1 cellular context compared by ENCODE assay signal in the genomic region with DNA sequence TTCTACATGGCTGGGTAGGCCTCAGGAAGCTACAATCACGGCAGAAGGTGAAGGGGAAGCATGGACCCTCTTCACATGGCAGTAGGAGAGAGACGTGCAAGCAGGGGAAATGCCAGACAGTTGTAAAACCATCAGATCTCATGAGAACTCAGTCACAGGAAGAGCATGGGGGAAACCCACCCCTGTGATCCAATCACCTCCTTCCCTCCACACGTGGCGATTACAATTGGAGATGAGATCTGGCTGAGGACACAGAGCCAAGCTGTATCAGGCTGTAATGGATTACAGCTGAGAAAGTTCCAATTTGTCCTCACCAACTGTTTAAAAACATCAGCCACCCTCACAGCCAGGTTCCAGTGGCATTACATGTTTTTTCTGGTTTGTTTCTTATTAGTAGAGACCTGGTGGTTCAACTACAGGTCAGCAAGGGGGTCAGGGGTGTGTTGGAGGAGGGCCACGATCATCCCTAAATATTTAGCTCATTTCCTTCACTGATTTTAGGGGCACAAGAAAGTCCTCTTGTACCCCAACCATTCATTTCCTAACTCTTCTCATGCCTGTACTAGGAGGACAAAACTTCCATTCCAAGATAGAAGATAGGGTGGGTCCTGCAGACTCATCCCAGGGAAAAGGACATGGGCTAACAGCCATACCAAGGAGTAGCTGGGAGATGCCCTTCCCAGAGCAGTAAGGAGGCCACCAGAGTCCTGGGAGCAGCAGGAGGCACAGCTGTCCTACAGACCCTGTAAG.
TF ChIP-seq lines count a peak whose summit lies in the region.

No MANE protein-coding gene starts in this region.

TF ChIP-seq in HepG2, 621 proteins besides CTCF, POLR2A, EP300 and RAD21:
- TF ChIP-seq CEBPG (CRISPR knock-in tag; IDR thresholded peaks at IDR 0.05), result no peak
- TF ChIP-seq ZNF3 (CRISPR knock-in tag; IDR thresholded peaks at IDR 0.05), result no peak
- TF ChIP-seq, protein P1, sequence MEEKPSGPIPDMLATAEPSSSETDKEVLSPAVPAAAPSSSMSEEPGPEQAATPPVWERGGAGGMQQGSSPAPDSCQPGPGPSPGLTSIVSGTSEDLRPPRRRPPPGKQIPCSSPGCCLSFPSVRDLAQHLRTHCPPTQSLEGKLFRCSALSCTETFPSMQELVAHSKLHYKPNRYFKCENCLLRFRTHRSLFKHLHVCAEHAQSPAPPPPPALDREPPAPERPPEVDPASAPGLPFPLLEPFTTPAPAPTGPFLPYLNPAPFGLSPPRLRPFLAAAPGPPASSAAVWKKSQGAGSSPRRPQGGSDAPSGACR (CRISPR knock-in tag; IDR thresholded peaks at IDR 0.05), result no peak
- no peak for TF ChIP-seq GPN1 (CRISPR knock-in tag; IDR thresholded peaks at IDR 0.05; ENCODE audit: borderline replicate concordance)
- TF ChIP-seq, protein P2, sequence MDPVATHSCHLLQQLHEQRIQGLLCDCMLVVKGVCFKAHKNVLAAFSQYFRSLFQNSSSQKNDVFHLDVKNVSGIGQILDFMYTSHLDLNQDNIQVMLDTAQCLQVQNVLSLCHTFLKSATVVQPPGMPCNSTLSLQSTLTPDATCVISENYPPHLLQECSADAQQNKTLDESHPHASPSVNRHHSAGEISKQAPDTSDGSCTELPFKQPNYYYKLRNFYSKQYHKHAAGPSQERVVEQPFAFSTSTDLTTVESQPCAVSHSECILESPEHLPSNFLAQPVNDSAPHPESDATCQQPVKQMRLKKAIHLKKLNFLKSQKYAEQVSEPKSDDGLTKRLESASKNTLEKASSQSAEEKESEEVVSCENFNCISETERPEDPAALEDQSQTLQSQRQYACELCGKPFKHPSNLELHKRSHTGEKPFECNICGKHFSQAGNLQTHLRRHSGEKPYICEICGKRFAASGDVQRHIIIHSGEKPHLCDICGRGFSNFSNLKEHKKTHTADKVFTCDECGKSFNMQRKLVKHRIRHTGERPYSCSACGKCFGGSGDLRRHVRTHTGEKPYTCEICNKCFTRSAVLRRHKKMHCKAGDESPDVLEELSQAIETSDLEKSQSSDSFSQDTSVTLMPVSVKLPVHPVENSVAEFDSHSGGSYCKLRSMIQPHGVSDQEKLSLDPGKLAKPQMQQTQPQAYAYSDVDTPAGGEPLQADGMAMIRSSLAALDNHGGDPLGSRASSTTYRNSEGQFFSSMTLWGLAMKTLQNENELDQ (CRISPR knock-in tag; IDR thresholded peaks at IDR 0.05; ENCODE audit: borderline replicate concordance), result no peak
- TF ChIP-seq, protein P3, sequence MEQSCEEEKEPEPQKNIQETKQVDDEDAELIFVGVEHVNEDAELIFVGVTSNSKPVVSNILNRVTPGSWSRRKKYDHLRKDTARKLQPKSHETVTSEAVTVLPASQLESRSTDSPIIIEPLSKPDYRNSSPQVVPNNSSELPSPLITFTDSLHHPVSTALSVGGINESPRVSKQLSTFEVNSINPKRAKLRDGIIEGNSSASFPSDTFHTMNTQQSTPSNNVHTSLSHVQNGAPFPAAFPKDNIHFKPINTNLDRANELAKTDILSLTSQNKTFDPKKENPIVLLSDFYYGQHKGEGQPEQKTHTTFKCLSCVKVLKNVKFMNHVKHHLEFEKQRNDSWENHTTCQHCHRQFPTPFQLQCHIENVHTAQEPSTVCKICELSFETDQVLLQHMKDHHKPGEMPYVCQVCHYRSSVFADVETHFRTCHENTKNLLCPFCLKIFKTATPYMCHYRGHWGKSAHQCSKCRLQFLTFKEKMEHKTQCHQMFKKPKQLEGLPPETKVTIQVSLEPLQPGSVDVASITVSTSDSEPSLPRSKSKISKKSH (CRISPR knock-in tag; IDR thresholded peaks at IDR 0.05; ENCODE audit: borderline replicate concordance), result no peak
- TF ChIP-seq, protein P4, sequence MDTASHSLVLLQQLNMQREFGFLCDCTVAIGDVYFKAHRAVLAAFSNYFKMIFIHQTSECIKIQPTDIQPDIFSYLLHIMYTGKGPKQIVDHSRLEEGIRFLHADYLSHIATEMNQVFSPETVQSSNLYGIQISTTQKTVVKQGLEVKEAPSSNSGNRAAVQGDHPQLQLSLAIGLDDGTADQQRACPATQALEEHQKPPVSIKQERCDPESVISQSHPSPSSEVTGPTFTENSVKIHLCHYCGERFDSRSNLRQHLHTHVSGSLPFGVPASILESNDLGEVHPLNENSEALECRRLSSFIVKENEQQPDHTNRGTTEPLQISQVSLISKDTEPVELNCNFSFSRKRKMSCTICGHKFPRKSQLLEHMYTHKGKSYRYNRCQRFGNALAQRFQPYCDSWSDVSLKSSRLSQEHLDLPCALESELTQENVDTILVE (CRISPR knock-in tag; IDR thresholded peaks at IDR 0.05), result no peak
- no peak for TF ChIP-seq NR3C1 (CRISPR knock-in tag; IDR thresholded peaks at IDR 0.05)
- no peak for TF ChIP-seq ZNF263 (CRISPR knock-in tag; IDR thresholded peaks at IDR 0.05)
- TF ChIP-seq RFX5 (IDR thresholded peaks at IDR 0.05; ENCODE audit: low read depth, low read length), result no peak
- TF ChIP-seq ZC3H13 (CRISPR knock-in tag; IDR thresholded peaks at IDR 0.05), result no peak
- no peak for TF ChIP-seq MYC (CRISPR knock-in tag; IDR thresholded peaks at IDR 0.05; ENCODE audit: borderline replicate concordance)
- no peak for TF ChIP-seq ZBTB3 (CRISPR knock-in tag; IDR thresholded peaks at IDR 0.05; ENCODE audit: borderline replicate concordance, low read depth)
- TF ChIP-seq KDM4B (CRISPR knock-in tag; IDR thresholded peaks at IDR 0.05), result no peak
- no peak for TF ChIP-seq SOX5 (CRISPR knock-in tag; IDR thresholded peaks at IDR 0.05; ENCODE audit: borderline replicate concordance)
- no peak for TF ChIP-seq PTBP1 (IDR thresholded peaks at IDR 0.05; ENCODE audit: low read depth, low read length, poor library complexity, severe bottlenecking)
- TF ChIP-seq, protein P5, sequence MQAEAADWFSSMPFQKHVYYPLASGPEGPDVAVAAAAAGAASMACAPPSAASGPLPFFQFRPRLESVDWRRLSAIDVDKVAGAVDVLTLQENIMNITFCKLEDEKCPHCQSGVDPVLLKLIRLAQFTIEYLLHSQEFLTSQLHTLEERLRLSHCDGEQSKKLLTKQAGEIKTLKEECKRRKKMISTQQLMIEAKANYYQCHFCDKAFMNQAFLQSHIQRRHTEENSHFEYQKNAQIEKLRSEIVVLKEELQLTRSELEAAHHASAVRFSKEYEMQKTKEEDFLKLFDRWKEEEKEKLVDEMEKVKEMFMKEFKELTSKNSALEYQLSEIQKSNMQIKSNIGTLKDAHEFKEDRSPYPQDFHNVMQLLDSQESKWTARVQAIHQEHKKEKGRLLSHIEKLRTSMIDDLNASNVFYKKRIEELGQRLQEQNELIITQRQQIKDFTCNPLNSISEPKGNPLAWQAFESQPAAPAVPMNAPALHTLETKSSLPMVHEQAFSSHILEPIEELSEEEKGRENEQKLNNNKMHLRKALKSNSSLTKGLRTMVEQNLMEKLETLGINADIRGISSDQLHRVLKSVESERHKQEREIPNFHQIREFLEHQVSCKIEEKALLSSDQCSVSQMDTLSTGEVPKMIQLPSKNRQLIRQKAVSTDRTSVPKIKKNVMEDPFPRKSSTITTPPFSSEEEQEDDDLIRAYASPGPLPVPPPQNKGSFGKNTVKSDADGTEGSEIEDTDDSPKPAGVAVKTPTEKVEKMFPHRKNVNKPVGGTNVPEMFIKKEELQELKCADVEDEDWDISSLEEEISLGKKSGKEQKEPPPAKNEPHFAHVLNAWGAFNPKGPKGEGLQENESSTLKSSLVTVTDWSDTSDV (CRISPR knock-in tag; IDR thresholded peaks at IDR 0.05), result no peak
- no peak for TF ChIP-seq PHF8 (CRISPR knock-in tag; IDR thresholded peaks at IDR 0.05)
- no peak for TF ChIP-seq GATA4 (IDR thresholded peaks at IDR 0.05; ENCODE audit: borderline replicate concordance, low read depth)
